ENCODE assay signal across 1 cellular context in the genomic region with DNA sequence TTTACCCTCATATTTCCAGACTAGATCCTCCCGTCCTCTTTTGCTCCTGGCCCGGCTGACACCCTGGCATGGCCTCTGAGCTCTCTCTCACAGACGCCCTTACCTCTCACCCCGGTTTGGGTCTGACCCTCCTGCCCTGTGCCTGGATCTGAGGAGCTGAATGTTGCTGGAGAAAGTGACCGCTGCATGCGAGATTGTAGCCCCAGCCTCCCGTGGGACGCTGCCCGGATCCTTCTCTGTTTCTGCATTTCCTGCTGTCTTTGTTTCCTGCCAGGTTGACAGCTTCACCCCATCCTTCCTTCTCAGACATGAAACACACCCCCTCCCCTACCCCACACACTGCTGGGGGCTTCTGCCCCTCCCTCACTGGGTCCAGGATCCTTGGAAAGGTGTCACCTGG.
TF ChIP-seq lines count a peak whose summit lies in the region.

No MANE protein-coding gene starts in this region.

TF ChIP-seq in H1, 55 proteins besides CTCF, POLR2A, EP300 and RAD21:
- TF ChIP-seq POLR2AphosphoS5 (IDR thresholded peaks at IDR 0.05; ENCODE audit: low read depth, low read length): no peak
- no peak for TF ChIP-seq SP2 (IDR thresholded peaks at IDR 0.05; ENCODE audit: low read length)
- TF ChIP-seq ZNF274 (IDR thresholded peaks at IDR 0.05; ENCODE audit: borderline replicate concordance, extremely low read depth, low read length): no peak
- no peak for TF ChIP-seq CTBP2 (IDR thresholded peaks at IDR 0.05; ENCODE audit: borderline replicate concordance, insufficient read depth, insufficient read length, low read length)
- no peak for TF ChIP-seq RNF2 (IDR thresholded peaks at IDR 0.05; ENCODE audit: borderline replicate concordance, low read depth, low read length, missing control alignments, poor library complexity, severe bottlenecking)
- TF ChIP-seq TBP (IDR thresholded peaks at IDR 0.05; ENCODE audit: low read depth, low read length): no peak
- TF ChIP-seq JUND (IDR thresholded peaks at IDR 0.05; ENCODE audit: low read length): no peak
TF ChIP-seq in H1: peak in this region for 0.
